ENCODE assay signal across 12 cellular contexts in the genomic region with DNA sequence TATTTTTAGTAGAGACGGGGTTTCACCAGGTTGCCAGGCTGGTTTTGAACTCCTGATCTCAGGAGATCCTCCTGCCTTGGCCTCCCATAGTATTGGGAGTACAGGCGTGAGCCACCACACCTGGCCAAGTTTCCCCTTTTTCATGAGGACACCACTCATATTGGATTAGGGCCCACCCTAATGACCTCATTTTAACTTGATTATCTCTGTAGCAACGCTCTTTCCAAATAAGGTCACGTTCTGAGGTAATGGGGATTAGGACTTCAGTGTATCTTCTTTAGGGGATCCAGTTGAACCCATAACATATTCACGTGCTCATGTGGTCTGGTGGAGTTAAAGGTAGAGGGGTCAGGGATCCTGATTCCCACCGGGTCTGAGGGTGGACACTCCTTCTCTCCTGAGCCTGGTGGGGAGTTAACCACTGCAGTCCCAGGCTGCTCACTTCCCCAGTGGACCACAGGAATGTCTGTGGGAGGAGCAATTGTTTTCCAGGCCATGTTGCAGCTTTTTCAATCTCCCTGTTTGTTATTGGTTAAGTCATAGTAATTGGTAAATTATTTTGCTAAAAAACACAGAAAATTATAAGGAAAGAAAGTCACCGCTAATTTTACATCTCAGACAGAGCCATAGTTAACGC.
DNase-seq lines count a peak whose midpoint lies in the region; ATAC-seq, FAIRE-seq and TF ChIP-seq lines count a peak whose summit lies in the region.
"Had no signal": no experiment of that assay in that cellular context is flagged by ENCODE, and none has a peak within 500 bp of the region (broad histone marks: within the 10 kb centered on the region; RNA-seq: fewer than 3 reads in every experiment).

No MANE protein-coding gene starts in this region.

- H3K4me1 ChIP-seq in A673 (ENCODE audit: insufficient read depth, low read length, poor library complexity, severe bottlenecking) (peaks cover 66% of the 10 kb centered on the region), thyroid gland (peaks cover 16 to 49% of the 10 kb centered on the region in 2 donors)

- no peaks in the 10 kb centered on the region for H3K9me3 Mint-ChIP-seq in activated naive CD8-positive, alpha-beta T cell treated with anti-CD3 and anti-CD28 coated beads for 36 hours

- H3K27ac Mint-ChIP-seq in activated naive CD8-positive, alpha-beta T cell treated with anti-CD3 and anti-CD28 coated beads for 36 hours, result no peak overlapping the region
- H3K27ac Mint-ChIP-seq: activated naive CD8-positive, alpha-beta T cell had no signal

- no peak overlapping the region for H3K4me3 Mint-ChIP-seq in activated naive CD8-positive, alpha-beta T cell treated with anti-CD3 and anti-CD28 coated beads for 36 hours
- H3K4me3 Mint-ChIP-seq: activated naive CD8-positive, alpha-beta T cell had no signal

- H3K27me3 ChIP-seq in A673 (replicated peaks; ENCODE audit: insufficient read depth, low read depth, low read length, poor library complexity) (no peaks in the 10 kb centered on the region), thyroid gland (no peaks in the 10 kb centered on the region)
- H3K27me3 ChIP-seq: right lobe of liver had no signal

- in situ Hi-C loops in astrocyte of the spinal cord (cut with HindIII; ENCODE audit: low sequenced_read_pairs), result no loop called here

- no peaks in the 10 kb centered on the region for H3K9me3 ChIP-seq in A673 (ENCODE audit: low read depth, low read length, poor library complexity, severe bottlenecking)
- no peaks in the 10 kb centered on the region for H3K9me3 ChIP-seq in thyroid gland
- H3K9me3 ChIP-seq: right lobe of liver had no signal

- intact Hi-C loops in A673 (cut with micrococcal nuclease; ENCODE audit: unreplicated experiment) (no loop called here), thyroid gland (cut with DNase I) (no loop called here)

- no TSS peak for BruUV-seq in A673 (replicated peaks; lab: Mats Ljungman, UMichigan)

- peak overlapping the region; percentile 39 for H3K27ac ChIP-seq in A673 (ENCODE audit: low read depth, low read length, poor library complexity, severe bottlenecking)
- H3K27ac ChIP-seq in thyroid gland, result no peak overlapping the region
- H3K27ac ChIP-seq: right lobe of liver had no signal

- FAIRE-seq in HTR-8/SVneo (lab: Jason Lieb, UNC), result no peak

- DNase-seq in A673 (ENCODE audit: low spot score) (peak; percentile 70), HTR-8/SVneo (ENCODE audit: insufficient read length, low spot score) (peak; percentile 64), astrocyte of the spinal cord (ENCODE audit: low read depth, low spot score) (peak; percentile 69), lung microvascular endothelial cell (ENCODE audit: low read depth in 2 of 2) (peak; percentile 35 to 87), hypothalamus (lab: John Stamatoyannopoulos, UW) (no peak), thyroid gland (no peak)
- no peak for DNase-seq in activated naive CD8-positive, alpha-beta T cell treated with anti-CD3 and anti-CD28 coated beads for 36 hours
- DNase-seq: OCI-M1, trophoblast cell had no signal

- ATAC-seq in GM21526 (IDR thresholded peaks at IDR 0.05; ENCODE audit: low FRiP score, unreplicated experiment), result no peak
- ATAC-seq: right lobe of liver had no signal

- CTCF ChIA-PET in A673 (lab: Charles Lee), result no interaction called here

- TF ChIP-seq POLR2A in thyroid gland (IDR thresholded peaks at IDR 0.05), result no peak

- WGBS in thyroid gland, 2 donors, result 84 to 90% methylated on average over 8 of the region's 8 CpGs

- no peaks in the 10 kb centered on the region for H3K27me3 Mint-ChIP-seq in activated naive CD8-positive, alpha-beta T cell treated with anti-CD3 and anti-CD28 coated beads for 36 hours
- H3K27me3 Mint-ChIP-seq: activated naive CD8-positive, alpha-beta T cell had no signal

- H3K36me3 Mint-ChIP-seq in activated naive CD8-positive, alpha-beta T cell treated with anti-CD3 and anti-CD28 coated beads for 36 hours, result peaks cover 9% of the 10 kb centered on the region

- H3K36me3 ChIP-seq in A673 (ENCODE audit: insufficient read depth, low read length, poor library complexity, severe bottlenecking) (peaks cover 1% of the 10 kb centered on the region), thyroid gland (no peaks in the 10 kb centered on the region)
- H3K36me3 ChIP-seq: right lobe of liver had no signal

- POLR2A ChIA-PET in A673 (lab: Charles Lee; ENCODE audit: low non-redundant PET), result no interaction called here

- H3K4me1 Mint-ChIP-seq in activated naive CD8-positive, alpha-beta T cell treated with anti-CD3 and anti-CD28 coated beads for 36 hours, result peaks cover 25% of the 10 kb centered on the region

- H3K4me3 ChIP-seq in A673 (ENCODE audit: low read depth, low read length, poor library complexity, severe bottlenecking), result no peak overlapping the region
- H3K4me3 ChIP-seq in astrocyte of the spinal cord (ENCODE audit: low read depth, low read length), result no peak overlapping the region
- H3K4me3 ChIP-seq in thyroid gland (replicated peaks in 1 of 3), result no peak overlapping the region
- H3K4me3 ChIP-seq: right lobe of liver had no signal

- TF ChIP-seq CTCF in A673 (conservative IDR thresholded peaks at IDR 0.05; ENCODE audit: low read depth, low read length), result no peak
- TF ChIP-seq CTCF in astrocyte of the spinal cord (IDR thresholded peaks at IDR 0.05; ENCODE audit: low read depth, low read length), result no peak
- no peak for TF ChIP-seq CTCF in thyroid gland (IDR thresholded peaks at IDR 0.05)

Comparison
In these comparisons a context has a peak if more than half of its experiments do, and no peak if none do; other contexts are left out.
1. DNase-seq: peak in A673 (single experiment), HTR-8/SVneo (single experiment), astrocyte of the spinal cord (single experiment) and lung microvascular endothelial cell (2 of 2); none in hypothalamus (0 of 51), activated naive CD8-positive, alpha-beta T cell treated with anti-CD3 and anti-CD28 coated beads for 36 hours (single experiment) and thyroid gland (0 of 2).